Comparison of ENCODE assay signal across 1 cellular context in the genomic region with DNA sequence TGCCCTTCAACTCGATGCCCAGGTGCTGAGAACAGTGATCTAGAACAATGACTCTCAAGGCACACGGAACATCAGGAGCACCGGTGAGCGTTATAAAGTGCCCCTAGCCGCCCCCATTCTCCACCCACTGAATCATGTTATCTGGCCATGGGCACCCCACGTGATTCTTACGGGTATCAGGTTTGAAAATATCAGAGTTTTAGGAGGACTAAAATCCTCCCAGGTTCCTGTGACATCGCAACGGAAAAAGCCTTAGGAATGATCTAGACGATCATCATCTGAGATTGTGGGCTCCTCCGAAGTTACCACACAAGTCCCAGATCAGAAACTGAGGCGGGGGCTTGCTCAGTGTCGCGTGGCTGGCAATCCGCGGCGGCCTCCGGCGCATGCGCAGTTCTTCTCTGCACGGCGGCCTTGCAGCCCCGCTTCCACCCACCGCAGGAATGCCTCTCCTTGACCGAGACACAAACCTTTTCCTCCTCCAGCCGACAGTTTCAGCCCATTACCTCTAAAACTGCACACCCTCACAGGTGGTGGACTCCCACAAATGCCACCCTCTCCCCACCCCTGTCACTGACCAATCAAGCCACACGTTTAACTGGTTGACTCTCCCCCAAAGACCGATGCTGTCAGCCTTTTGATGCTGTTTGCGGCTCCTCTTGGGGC.
TF ChIP-seq lines count a peak whose summit lies in the region.

No MANE protein-coding gene starts in this region.

TF ChIP-seq in endothelial cell of umbilical vein, 7 proteins besides CTCF, POLR2A, EP300 and RAD21:
- TF ChIP-seq GATA2 (IDR thresholded peaks at IDR 0.05; ENCODE audit: insufficient read depth, insufficient read length, low read depth, low read length) (no peak), MYC (IDR thresholded peaks at IDR 0.05; ENCODE audit: low read depth, low read length) (no peak)
